Comparison of ENCODE assay signal across 14 cellular contexts in genomic region chr7:78279457-78279856, GRCh38.
"Had no signal": no experiment of that assay in that cellular context is flagged by ENCODE, and none has a peak within 500 bp of the region (broad histone marks: within the 10 kb centered on the region; RNA-seq: fewer than 3 reads in every experiment).

No MANE protein-coding gene starts in this region.

- H3K4me1 ChIP-seq: left ventricle myocardium inferior, right atrium auricular region, transverse colon had no signal

- H3K27ac ChIP-seq: esophagus muscularis mucosa, left ventricle myocardium inferior, right atrium auricular region, transverse colon had no signal

- H3K36me3 ChIP-seq: esophagus muscularis mucosa, left ventricle myocardium inferior, right atrium auricular region, transverse colon had no signal

- H3K9me3 ChIP-seq: esophagus muscularis mucosa, left ventricle myocardium inferior, right atrium auricular region, transverse colon had no signal

- H3K27me3 ChIP-seq: esophagus muscularis mucosa, right atrium auricular region, transverse colon had no signal

- DNase-seq: activated B cell treated with CpG ODN at 0.5 μM for 24 hours; activated CD4-positive, alpha-beta T cell treated with anti-CD3 and anti-CD28 coated beads, Interleukin-2, amount 10 ng/mL, durations not matched to agents 24 days and 14 days; activated CD8-positive, alpha-beta memory T cell treated with anti-CD3 and anti-CD28 coated beads, Interleukin-2, amount 50 U/mL, for 48 hours; activated CD8-positive, alpha-beta T cell treated with anti-CD3 and anti-CD28 coated beads, Interleukin-2, amount 10 ng/mL, durations not matched to agents 7 days and 5 days; activated gamma-delta T cell treated with Interleukin-2 at 50 U/mL for 16 hours; activated naive CD8-positive, alpha-beta T cell treated with anti-CD3 and anti-CD28 coated beads, Interleukin-2, amount 10 ng/mL, durations not matched to agents 7 days and 5 days; cerebellar nuclear complex; hippocampal formation; left ventricle myocardium inferior; small intestine; stimulated activated naive CD8-positive, alpha-beta T cell treated with anti-CD3 and anti-CD28 coated beads, Interleukin-15, Interleukin-2, amounts not matched to agents 100 U/mL and 50 U/mL, for 24 hours; transverse colon had no signal

- H3K4me3 ChIP-seq: esophagus muscularis mucosa, left ventricle myocardium inferior, right atrium auricular region, transverse colon had no signal
